ENCODE assay signal across 19 cellular contexts in genomic region chr4:8694226-8694625, GRCh38.
DNase-seq lines count a peak whose midpoint lies in the region; FAIRE-seq and TF ChIP-seq lines count a peak whose summit lies in the region.
"Had no signal": no experiment of that assay in that cellular context is flagged by ENCODE, and none has a peak within 500 bp of the region (broad histone marks: within the 10 kb centered on the region; RNA-seq: fewer than 3 reads in every experiment).

No MANE protein-coding gene starts in this region.

- POLR2A ChIA-PET in CD8-positive, alpha-beta memory T cell (lab: Charles Lee): no interaction called here

- no peak for TF ChIP-seq POLR2A in spleen (IDR thresholded peaks at IDR 0.05)
- TF ChIP-seq POLR2A in thyroid gland (IDR thresholded peaks at IDR 0.05): no peak

- H3K9me3 ChIP-seq in spleen (peaks cover 0 to 10% (median 0%) of the 10 kb centered on the region in 8 donors), thyroid gland (no peaks in the 10 kb centered on the region)
- no peaks in the 10 kb centered on the region for H3K9me3 ChIP-seq in CD8-positive, alpha-beta memory T cell (ENCODE audit: low read length)
- H3K9me3 ChIP-seq: MG63, SJCRH30 had no signal

- H3K4me1 ChIP-seq in spleen: no peaks in the 10 kb centered on the region
- no peaks in the 10 kb centered on the region for H3K4me1 ChIP-seq in thyroid gland
- H3K4me1 ChIP-seq in CD8-positive, alpha-beta memory T cell (ENCODE audit: insufficient read depth, low read length): no peaks in the 10 kb centered on the region
- H3K4me1 ChIP-seq: SJCRH30 had no signal

- peaks cover 8% of the 10 kb centered on the region for H3K9me3 Mint-ChIP-seq in activated naive CD4-positive, alpha-beta T cell treated with anti-CD3 and anti-CD28 coated beads, Interleukin-2, amount 10 ng/mL, durations not matched to agents 7 days and 5 days
- no peaks in the 10 kb centered on the region for H3K9me3 Mint-ChIP-seq in activated naive CD4-positive, alpha-beta T cell treated with anti-CD3 and anti-CD28 coated beads for 36 hours
- peaks cover 0 to 2% (median 0%) of the 10 kb centered on the region in 5 donors for H3K9me3 Mint-ChIP-seq in CD8-positive, alpha-beta memory T cell

- H3K4me1 Mint-ChIP-seq in activated naive CD4-positive, alpha-beta T cell treated with anti-CD3 and anti-CD28 coated beads, Interleukin-2, amount 10 ng/mL, durations not matched to agents 7 days and 5 days: no peaks in the 10 kb centered on the region
- H3K4me1 Mint-ChIP-seq in activated naive CD4-positive, alpha-beta T cell treated with anti-CD3 and anti-CD28 coated beads for 36 hours (ENCODE audit: low read depth): no peaks in the 10 kb centered on the region
- H3K4me1 Mint-ChIP-seq in CD8-positive, alpha-beta memory T cell: no peaks in the 10 kb centered on the region

- no peaks in the 10 kb centered on the region for H3K36me3 Mint-ChIP-seq in activated naive CD4-positive, alpha-beta T cell treated with anti-CD3 and anti-CD28 coated beads, Interleukin-2, amount 10 ng/mL, durations not matched to agents 7 days and 5 days
- no peaks in the 10 kb centered on the region for H3K36me3 Mint-ChIP-seq in activated naive CD4-positive, alpha-beta T cell treated with anti-CD3 and anti-CD28 coated beads for 36 hours (ENCODE audit: low read depth)
- H3K36me3 Mint-ChIP-seq in CD8-positive, alpha-beta memory T cell: no peaks in the 10 kb centered on the region

- H3K4me3 Mint-ChIP-seq in activated naive CD4-positive, alpha-beta T cell treated with anti-CD3 and anti-CD28 coated beads, Interleukin-2, amount 10 ng/mL, durations not matched to agents 7 days and 5 days: no peak overlapping the region
- no peak overlapping the region for H3K4me3 Mint-ChIP-seq in activated naive CD4-positive, alpha-beta T cell treated with anti-CD3 and anti-CD28 coated beads for 36 hours
- no peak overlapping the region for H3K4me3 Mint-ChIP-seq in CD8-positive, alpha-beta memory T cell

- peak; percentile 18 for DNase-seq in activated naive CD4-positive, alpha-beta T cell treated with anti-CD3 and anti-CD28 coated beads, Interleukin-2, amount 10 ng/mL, durations not matched to agents 7 days and 5 days
- DNase-seq in activated naive CD4-positive, alpha-beta T cell treated with anti-CD3 and anti-CD28 coated beads for 36 hours: no peak
- DNase-seq in islet precursor cell (peak; percentile 48), spleen (peak; percentile 53), thyroid gland (no peak), GM19239 (ENCODE audit: insufficient read length, low spot score) (no peak)
- DNase-seq in CD8-positive, alpha-beta memory T cell: no peak
- DNase-seq: GM23248, IMR-90, KG1, MG63, NCI-H1105 treated with DMSO at 0.1 percent for 48 hours, NCI-H146, NCI-H1930, NCI-H446, NCI-H524 treated with DMSO at 0.1 percent for 48 hours, NCI-H774, PC-3, SJCRH30 had no signal

- no peak overlapping the region for H3K27ac Mint-ChIP-seq in activated naive CD4-positive, alpha-beta T cell treated with anti-CD3 and anti-CD28 coated beads, Interleukin-2, amount 10 ng/mL, durations not matched to agents 7 days and 5 days
- no peak overlapping the region for H3K27ac Mint-ChIP-seq in activated naive CD4-positive, alpha-beta T cell treated with anti-CD3 and anti-CD28 coated beads for 36 hours
- H3K27ac Mint-ChIP-seq in CD8-positive, alpha-beta memory T cell: no peak overlapping the region

- FAIRE-seq in GM19239 (lab: Jason Lieb, UNC): no peak

- H3K27me3 Mint-ChIP-seq in activated naive CD4-positive, alpha-beta T cell treated with anti-CD3 and anti-CD28 coated beads, Interleukin-2, amount 10 ng/mL, durations not matched to agents 7 days and 5 days: no peaks in the 10 kb centered on the region
- peaks cover 16% of the 10 kb centered on the region for H3K27me3 Mint-ChIP-seq in activated naive CD4-positive, alpha-beta T cell treated with anti-CD3 and anti-CD28 coated beads for 36 hours (ENCODE audit: low read depth)
- peaks cover 5 to 9% of the 10 kb centered on the region in 2 donors for H3K27me3 Mint-ChIP-seq in CD8-positive, alpha-beta memory T cell

- H3K36me3 ChIP-seq in spleen: no peaks in the 10 kb centered on the region
- no peaks in the 10 kb centered on the region for H3K36me3 ChIP-seq in thyroid gland
- no peaks in the 10 kb centered on the region for H3K36me3 ChIP-seq in CD8-positive, alpha-beta memory T cell (ENCODE audit: insufficient read depth, low read length)
- H3K36me3 ChIP-seq: MG63, SJCRH30 had no signal

- no peak overlapping the region for H3K27ac ChIP-seq in spleen
- H3K27ac ChIP-seq in thyroid gland: no peak overlapping the region
- no peak overlapping the region for H3K27ac ChIP-seq in CD8-positive, alpha-beta memory T cell (ENCODE audit: low read depth, low read length)
- H3K27ac ChIP-seq: GM23248, SJCRH30 had no signal

- intact Hi-C loops in activated naive CD4-positive, alpha-beta T cell treated with anti-CD3 and anti-CD28 coated beads for 36 hours (cut with micrococcal nuclease): no loop called here
- intact Hi-C loops in spleen (cut with DNase I; ENCODE audit: low total_unique reads): no loop called here
- intact Hi-C loops in thyroid gland (cut with DNase I): no loop called here

- CTCF ChIA-PET in activated naive CD4-positive, alpha-beta T cell treated with anti-CD3 and anti-CD28 coated beads, Interleukin-2, amount 10 ng/mL, durations not matched to agents 7 days and 5 days (lab: Charles Lee): no interaction called here
- CTCF ChIA-PET in activated naive CD4-positive, alpha-beta T cell treated with anti-CD3 and anti-CD28 coated beads for 36 hours (lab: Charles Lee): no interaction called here
- CTCF ChIA-PET in CD8-positive, alpha-beta memory T cell (lab: Charles Lee): no interaction called here

- TF ChIP-seq CTCF in spleen (IDR thresholded peaks at IDR 0.05 in 8 of 11, conservative IDR thresholded peaks at IDR 0.05 in 3 of 11) (no peak), thyroid gland (IDR thresholded peaks at IDR 0.05) (no peak)

- no peak overlapping the region for H3K4me3 ChIP-seq in spleen
- no peak overlapping the region for H3K4me3 ChIP-seq in thyroid gland (replicated peaks in 1 of 3)
- no peak overlapping the region for H3K4me3 ChIP-seq in CD8-positive, alpha-beta memory T cell (ENCODE audit: low read length)
- H3K4me3 ChIP-seq: GM23248, MG63, SJCRH30 had no signal

- H3K27me3 ChIP-seq in spleen (replicated peaks in 1 of 7): peaks cover 0 to 58% (median 0%) of the 10 kb centered on the region in 7 donors
- no peaks in the 10 kb centered on the region for H3K27me3 ChIP-seq in thyroid gland
- H3K27me3 ChIP-seq in CD8-positive, alpha-beta memory T cell (ENCODE audit: insufficient read depth, low read length, poor library complexity, severe bottlenecking): no peaks in the 10 kb centered on the region
- H3K27me3 ChIP-seq: MG63 had no signal

- 62 to 72% (median 63%) methylated on average over 8 of the region's 8 CpGs for WGBS in spleen, 5 donors
- 66 to 70% methylated on average over 8 of the region's 8 CpGs for WGBS in thyroid gland, 2 donors

Comparison
In these comparisons a context has a peak if more than half of its experiments do, and no peak if none do; other contexts are left out.
1. DNase-seq: peak in activated naive CD4-positive, alpha-beta T cell treated with anti-CD3 and anti-CD28 coated beads, Interleukin-2, amount 10 ng/mL, durations not matched to agents 7 days and 5 days (single experiment), islet precursor cell (single experiment) and spleen (single experiment); none in activated naive CD4-positive, alpha-beta T cell treated with anti-CD3 and anti-CD28 coated beads for 36 hours (single experiment), thyroid gland (0 of 2), CD8-positive, alpha-beta memory T cell (0 of 5) and GM19239 (single experiment).